15 cellular contexts compared by ENCODE assay signal in genomic region chr20:37511605-37512275, GRCh38. TPM values are rescaled to one million over a fixed set of nuclear protein-coding genes. Genes with fewer than 3 reads are reported as not detected.
A peak's percentile ranks its signal among the peaks of the same experiment; 100 is the strongest.
DNase-seq lines count a peak whose midpoint lies in the region; ATAC-seq, FAIRE-seq and TF ChIP-seq lines count a peak whose summit lies in the region.
"Had no signal": no experiment of that assay in that cellular context is flagged by ENCODE, and none has a peak within 500 bp of the region (broad histone marks: within the 10 kb centered on the region; RNA-seq: fewer than 3 reads in every experiment).

No MANE protein-coding gene starts in this region.

- DNase-seq in GM03348 (ENCODE audit: low spot score) (peak; percentile 89), NCI-H1694 treated with DMSO at 0.1 percent for 48 hours (lab: John Stamatoyannopoulos, UW) (peak; percentile 73), endothelial cell of umbilical vein (ENCODE audit: low read depth, low spot score) (no peak), osteocyte (ENCODE audit: extremely low spot score, unreplicated experiment) (no peak), cortex of kidney (lab: John Stamatoyannopoulos, UW) (no peak), pons (ENCODE audit: low spot score) (no peak)
- DNase-seq in stimulated activated CD4-positive, alpha-beta T cell treated with anti-CD3 and anti-CD28 coated beads, Interleukin-2, amount 100 ng/mL, for 24 hours: no peak
- DNase-seq: activated CD4-positive, alpha-beta T cell treated with anti-CD3 and anti-CD28 coated beads for 1 hour; activated T-cell treated with anti-CD3 and anti-CD28 coated beads for 4 hours; naive thymus-derived CD4-positive, alpha-beta T cell; NCI-H2081 treated with DMSO at 0.1 percent for 48 hours; substantia nigra had no signal

- dilution Hi-C loops in endothelial cell of umbilical vein (cut with MboI; ENCODE audit: extremely low pct_ligation_motif_present, low sequenced_read_pairs): loop anchor here (10.0 to 25.0 kb wide), 2 partner anchors 117 to 249 kb away; partner anchors contain the start of gene GHRH

- peak overlapping the region; percentile 61 for H3K27ac Mint-ChIP-seq in osteocyte (ENCODE audit: unreplicated experiment)

- no peak overlapping the region for H3K4me3 ChIP-seq in endothelial cell of umbilical vein (replicated peaks in 1 of 3; ENCODE audit: insufficient read depth in 1 of 3, low read depth in 1 of 3, low read length in 3 of 3)
- H3K4me3 ChIP-seq: adrenal gland had no signal

- peaks cover 32% of the 10 kb centered on the region for H3K36me3 Mint-ChIP-seq in osteocyte (ENCODE audit: unreplicated experiment)

- POLR2A ChIA-PET in endothelial cell of umbilical vein (lab: Charles Lee): no interaction called here

- H3K79me2 ChIP-seq in endothelial cell of umbilical vein (ENCODE audit: control insufficient read depth, insufficient read depth, low read length): peaks cover 2% of the 10 kb centered on the region

- H3K4me1 ChIP-seq in endothelial cell of umbilical vein (ENCODE audit: control insufficient read depth, extremely low read depth, insufficient read depth, low read length): no peaks in the 10 kb centered on the region

- H3K27ac ChIP-seq in endothelial cell of umbilical vein (ENCODE audit: insufficient read depth, low read depth, low read length): no peak overlapping the region
- H3K27ac ChIP-seq: adrenal gland had no signal

- no peaks in the 10 kb centered on the region for H3K9me3 ChIP-seq in endothelial cell of umbilical vein (replicated peaks; ENCODE audit: control insufficient read depth, insufficient read depth, low read length)
- H3K9me3 ChIP-seq: adrenal gland had no signal

- H3K9ac ChIP-seq in endothelial cell of umbilical vein (replicated peaks; ENCODE audit: extremely low read depth, insufficient read depth, low read length): no peak overlapping the region

- H3K9me1 ChIP-seq in endothelial cell of umbilical vein (replicated peaks; ENCODE audit: control insufficient read depth, extremely low read depth, insufficient read depth, low read length): no peaks in the 10 kb centered on the region

- no peak overlapping the region for H3K4me3 Mint-ChIP-seq in osteocyte (ENCODE audit: unreplicated experiment)
- H3K4me3 Mint-ChIP-seq: naive thymus-derived CD4-positive, alpha-beta T cell had no signal

- no peaks in the 10 kb centered on the region for H3K27me3 ChIP-seq in endothelial cell of umbilical vein (ENCODE audit: control insufficient read depth in 2 of 2, insufficient read depth in 2 of 2, low read length in 2 of 2)
- H3K27me3 ChIP-seq: adrenal gland had no signal

- H3K9me3 Mint-ChIP-seq in osteocyte (ENCODE audit: unreplicated experiment): no peaks in the 10 kb centered on the region

- CTCF ChIA-PET in endothelial cell of umbilical vein (lab: Charles Lee): no interaction called here

- H4K20me1 ChIP-seq in endothelial cell of umbilical vein (replicated peaks; ENCODE audit: control insufficient read depth, extremely low read depth, insufficient read depth, low read length): no peaks in the 10 kb centered on the region

- intact Hi-C loops in endothelial cell of umbilical vein (cut with micrococcal nuclease): no loop called here

- no peak for TF ChIP-seq CTCF in endothelial cell of umbilical vein (IDR thresholded peaks at IDR 0.05; ENCODE audit: extremely low read depth in 1 of 2, insufficient read depth in 1 of 2, low read depth in 1 of 2, low read length in 2 of 2)
- no peak for TF ChIP-seq CTCF in osteocyte (IDR thresholded peaks at IDR 0.05)

- no peak overlapping the region for H2AFZ ChIP-seq in endothelial cell of umbilical vein (ENCODE audit: low read depth, low read length)

- no TSS peak for BruUV-seq in endothelial cell of umbilical vein (replicated peaks; lab: Mats Ljungman, UMichigan)

- no peak for ATAC-seq in HG03025 (IDR thresholded peaks at IDR 0.05; ENCODE audit: low FRiP score, unreplicated experiment)
- ATAC-seq: naive thymus-derived CD4-positive, alpha-beta T cell; sciatic nerve had no signal

- no peak for FAIRE-seq in endothelial cell of umbilical vein (lab: Jason Lieb, UNC)

- peaks cover 21% of the 10 kb centered on the region for H3K4me1 Mint-ChIP-seq in osteocyte (ENCODE audit: unreplicated experiment)

- H3K4me2 ChIP-seq in endothelial cell of umbilical vein (ENCODE audit: insufficient read depth, low read length): no peak overlapping the region

- peak; percentile 40 for TF ChIP-seq POLR2A in endothelial cell of umbilical vein (IDR thresholded peaks at IDR 0.05; ENCODE audit: low read depth, low read length)

- H3K36me3 ChIP-seq in endothelial cell of umbilical vein (ENCODE audit: control insufficient read depth in 2 of 2, extremely low read depth in 1 of 2, insufficient read depth in 2 of 2, low read length in 2 of 2): peaks cover 0 to 46% of the 10 kb centered on the region in 2 experiments

- H3K27me3 Mint-ChIP-seq in osteocyte (ENCODE audit: unreplicated experiment): no peaks in the 10 kb centered on the region
- H3K27me3 Mint-ChIP-seq: naive thymus-derived CD4-positive, alpha-beta T cell had no signal

TF ChIP-seq in endothelial cell of umbilical vein, 7 proteins besides CTCF, POLR2A, EP300 and RAD21:
- TF ChIP-seq MYC (IDR thresholded peaks at IDR 0.05; ENCODE audit: low read depth, low read length) (no peak), POLR2AphosphoS5 (IDR thresholded peaks at IDR 0.05; ENCODE audit: insufficient read depth, low read depth, low read length) (no peak), FOS (IDR thresholded peaks at IDR 0.05; ENCODE audit: borderline replicate concordance, insufficient read depth, low read length) (no peak)

RNA-seq across cellular contexts. Expression of gene NNAT, which starts 9.3 kb away (rescaled TPM):
- total RNA-seq in endothelial cell of umbilical vein (2.3 and 10.7 TPM in 2 replicates), osteocyte (14.7 and 14.9 TPM in 2 replicates)
- 32.9 and 37.7 TPM in 2 replicates for polyA plus RNA-seq in endothelial cell of umbilical vein
- polyA plus RNA-seq in endothelial cell of umbilical vein (2011; cell fraction: cytosol; rRNA removed): 23.3 and 27.9 TPM in 2 replicates
- polyA plus RNA-seq in endothelial cell of umbilical vein (2011; cell fraction: nucleus; rRNA removed): 8.7 and 10.4 TPM in 2 replicates
- polyA plus RNA-seq in endothelial cell of umbilical vein (2012): 20.5 and 40.1 TPM in 2 replicates
- 10.0 and 14.6 TPM in 2 replicates for polyA minus RNA-seq in endothelial cell of umbilical vein
- not detected for polyA minus RNA-seq in endothelial cell of umbilical vein (2011; cell fraction: cytosol; rRNA and poly(A)+ RNA removed)
- polyA minus RNA-seq in endothelial cell of umbilical vein (2011; cell fraction: nucleus; rRNA and poly(A)+ RNA removed): 1.0 and 2.0 TPM in 2 replicates
- total RNA-seq: naive thymus-derived CD4-positive, alpha-beta T cell had no signal
- polyA plus RNA-seq: naive thymus-derived CD4-positive, alpha-beta T cell had no signal

RNA-seq across cellular contexts. Expression of gene BLCAP, which starts 15.9 kb away (rescaled TPM):
- 74.1 and 90.3 TPM in 2 replicates for total RNA-seq in endothelial cell of umbilical vein
- polyA plus RNA-seq in endothelial cell of umbilical vein: 178 and 196 TPM in 2 replicates
- 107 and 117 TPM in 2 replicates for polyA plus RNA-seq in endothelial cell of umbilical vein (2011; cell fraction: cytosol; rRNA removed)
- 144 and 154 TPM in 2 replicates for polyA plus RNA-seq in endothelial cell of umbilical vein (2011; cell fraction: nucleus; rRNA removed)
- 93.2 and 96.6 TPM in 2 replicates for polyA plus RNA-seq in endothelial cell of umbilical vein (2012)
- polyA minus RNA-seq in endothelial cell of umbilical vein: 213 and 238 TPM in 2 replicates
- 40.9 TPM for polyA minus RNA-seq in endothelial cell of umbilical vein (2011; cell fraction: cytosol; rRNA and poly(A)+ RNA removed)
- 93.9 and 96.3 TPM in 2 replicates for polyA minus RNA-seq in endothelial cell of umbilical vein (2011; cell fraction: nucleus; rRNA and poly(A)+ RNA removed)
- 71.9 and 74.5 TPM in 2 replicates for total RNA-seq in osteocyte

Comparison
In these comparisons a context has a peak if more than half of its experiments do, and no peak if none do; other contexts are left out.
1. DNase-seq: peak in GM03348 (single experiment) and NCI-H1694 treated with DMSO at 0.1 percent for 48 hours (single experiment); none in endothelial cell of umbilical vein (single experiment), osteocyte (single experiment), cortex of kidney (single experiment), pons (single experiment) and stimulated activated CD4-positive, alpha-beta T cell treated with anti-CD3 and anti-CD28 coated beads, Interleukin-2, amount 100 ng/mL, for 24 hours (0 of 2).